ENCODE assay signal across 2 cellular contexts in genomic region chr6:125357515-125358256, GRCh38.
TF ChIP-seq lines count a peak whose summit lies in the region.

No MANE protein-coding gene starts in this region.

TF ChIP-seq in HepG2, 621 proteins besides CTCF, POLR2A, EP300 and RAD21:
- no peak for TF ChIP-seq ZNF605 (CRISPR knock-in tag; IDR thresholded peaks at IDR 0.05)
- TF ChIP-seq FOXO1 (CRISPR knock-in tag; IDR thresholded peaks at IDR 0.05) = no peak
- no peak for TF ChIP-seq ZNF652 (CRISPR knock-in tag; IDR thresholded peaks at IDR 0.05; ENCODE audit: borderline replicate concordance, low read depth)
- TF ChIP-seq MAX (IDR thresholded peaks at IDR 0.05) = no peak
- no peak for TF ChIP-seq MTA1 (CRISPR knock-in tag; IDR thresholded peaks at IDR 0.05; ENCODE audit: borderline replicate concordance)
- TF ChIP-seq MAFF (IDR thresholded peaks at IDR 0.05; ENCODE audit: low read depth, low read length) = no peak
- no peak for TF ChIP-seq ZBTB7B (CRISPR knock-in tag; IDR thresholded peaks at IDR 0.05)
- TF ChIP-seq ZNF451 (CRISPR knock-in tag; IDR thresholded peaks at IDR 0.05) = no peak
- TF ChIP-seq PRMT3 (CRISPR knock-in tag; IDR thresholded peaks at IDR 0.05; ENCODE audit: borderline replicate concordance, low read depth) = no peak
- no peak for TF ChIP-seq ZNF772 (CRISPR knock-in tag; IDR thresholded peaks at IDR 0.05)

TF ChIP-seq in GM12878, 131 proteins besides CTCF, POLR2A, EP300 and RAD21:
- TF ChIP-seq SMC3 (IDR thresholded peaks at IDR 0.05; ENCODE audit: borderline replicate concordance, low read length) (no peak), JUND (IDR thresholded peaks at IDR 0.05; ENCODE audit: low read depth, low read length) (no peak), POLR2AphosphoS2 (IDR thresholded peaks at IDR 0.05; ENCODE audit: low read depth, low read length) (no peak), NR2F1 (conservative IDR thresholded peaks at IDR 0.05) (no peak), NRF1 (conservative IDR thresholded peaks at IDR 0.05; ENCODE audit: low read depth, low read length) (no peak), ZZZ3 (IDR thresholded peaks at IDR 0.05; ENCODE audit: control insufficient read depth, insufficient read length, low read depth) (no peak), ZNF24 (IDR thresholded peaks at IDR 0.05) (no peak), ZNF622 (IDR thresholded peaks at IDR 0.05) (no peak), E4F1 (IDR thresholded peaks at IDR 0.05; ENCODE audit: borderline replicate concordance, partially characterized antibody) (no peak), ZNF592 (IDR thresholded peaks at IDR 0.05) (no peak), BCLAF1 (IDR thresholded peaks at IDR 0.05) (no peak), CBX5 (IDR thresholded peaks at IDR 0.05; ENCODE audit: low read depth) (no peak), NBN (IDR thresholded peaks at IDR 0.05) (no peak), BMI1 (IDR thresholded peaks at IDR 0.05; ENCODE audit: borderline replicate concordance) (no peak), IKZF2 (IDR thresholded peaks at IDR 0.05) (no peak)
